ENCODE assay signal across 12 cellular contexts in the genomic region with DNA sequence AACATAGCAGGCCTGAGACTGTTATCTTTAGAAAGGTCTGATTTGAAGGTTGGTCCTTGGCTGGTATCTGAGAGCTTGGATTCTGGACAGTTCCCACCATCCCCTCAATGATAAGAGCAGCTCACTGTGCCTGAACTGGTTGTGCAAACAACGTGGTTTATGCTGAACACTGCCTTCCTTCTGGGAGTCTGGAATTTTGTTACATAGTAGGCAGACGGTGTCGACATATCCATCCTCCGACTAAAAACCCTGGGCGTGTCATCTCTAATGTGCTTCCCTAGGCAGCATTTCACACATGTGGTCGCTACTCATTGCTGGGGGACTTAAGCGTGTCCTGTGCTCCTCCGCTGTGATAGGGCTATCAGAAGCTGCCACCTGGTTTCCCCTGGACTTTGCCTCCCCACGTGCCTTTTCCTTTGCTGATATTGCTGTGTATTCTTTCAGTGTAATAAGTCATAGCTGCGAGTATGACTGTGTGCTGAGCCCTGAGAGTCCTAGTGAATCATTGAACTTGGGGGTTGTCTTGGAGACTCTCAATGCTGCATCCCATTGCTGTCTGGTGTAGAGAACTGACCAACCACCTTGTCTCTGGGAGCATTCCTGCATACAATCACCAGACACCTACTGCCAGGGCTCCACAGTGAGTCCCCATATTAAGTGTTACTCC.
A peak's percentile ranks its signal among the peaks of the same experiment; 100 is the strongest.
DNase-seq lines count a peak whose midpoint lies in the region; ATAC-seq and TF ChIP-seq lines count a peak whose summit lies in the region.
"Had no signal": no experiment of that assay in that cellular context is flagged by ENCODE, and none has a peak within 500 bp of the region (broad histone marks: within the 10 kb centered on the region; RNA-seq: fewer than 3 reads in every experiment).

No MANE protein-coding gene starts in this region.

- no peaks in the 10 kb centered on the region for H3K27me3 ChIP-seq in AG04450 (ENCODE audit: control insufficient read depth, insufficient read depth, low read length)

- no peaks in the 10 kb centered on the region for H3K9me3 ChIP-seq in AG04450 (ENCODE audit: control insufficient read depth, insufficient read depth, low read length)

- peak overlapping the region; percentile 20; the same call in 1 of the 2 replicates for H3K4me3 ChIP-seq in AG04450 (ENCODE audit: low read depth, low read length)

- peak overlapping the region; percentile 85 for H3K27ac ChIP-seq in AG04450 (ENCODE audit: low read depth, low read length)

- H3K27ac Mint-ChIP-seq in activated CD4-positive, alpha-beta T cell treated with anti-CD3 and anti-CD28 coated beads, Interleukin-2, amount 10 ng/mL, durations not matched to agents 7 days and 5 days = no peak overlapping the region
- no peak overlapping the region for H3K27ac Mint-ChIP-seq in chondrocyte (ENCODE audit: unreplicated experiment)
- H3K27ac Mint-ChIP-seq: mesothelial cell of epicardium had no signal

- ATAC-seq in HG03354 (IDR thresholded peaks at IDR 0.05; ENCODE audit: poor library complexity, severe bottlenecking, unreplicated experiment) (peak; percentile 53), left colon (peak; percentile 98)
- ATAC-seq: activated CD4-positive, CD25-positive, alpha-beta regulatory T cell treated with anti-CD3 and anti-CD28 coated beads, Interleukin-2, amount 50 U/mL, for 24 hours had no signal

- CTCF ChIA-PET in AG04450 (lab: Charles Lee) = interaction anchor here (0.9 to 1.5 kb wide), 4 partner anchors 9 to 401 kb away, joined by 3 to 7 read pairs (median 3); no protein-coding TSS in a partner anchor
- CTCF ChIA-PET in activated CD4-positive, alpha-beta T cell treated with anti-CD3 and anti-CD28 coated beads, Interleukin-2, amount 10 ng/mL, durations not matched to agents 7 days and 5 days (lab: Charles Lee) = interaction anchor here (2.0 kb wide), 1 partner anchor 10 kb away, joined by 4 read pairs; no protein-coding TSS in a partner anchor

- DNase-seq in AG04450 (ENCODE audit: low read depth, low spot score) (peak; percentile 65), amniotic stem cell (lab: John Stamatoyannopoulos, UW) (peak; percentile 56), left colon (peak; percentile 34 to 40), DMS 273 (lab: John Stamatoyannopoulos, UW; ENCODE audit: unreplicated experiment) (no peak), NCI-H1092 (lab: John Stamatoyannopoulos, UW) (no peak), chondrocyte (ENCODE audit: low spot score) (no peak)
- DNase-seq in activated CD4-positive, alpha-beta T cell treated with anti-CD3 and anti-CD28 coated beads, Interleukin-2, amount 10 ng/mL, durations not matched to agents 7 days and 5 days = no peak
- DNase-seq: central memory CD4-positive, alpha-beta T cell; NCI-H2107 had no signal

- H3K27me3 Mint-ChIP-seq in activated CD4-positive, alpha-beta T cell treated with anti-CD3 and anti-CD28 coated beads, Interleukin-2, amount 10 ng/mL, durations not matched to agents 7 days and 5 days = no peaks in the 10 kb centered on the region
- H3K27me3 Mint-ChIP-seq in chondrocyte (ENCODE audit: low read depth) = no peaks in the 10 kb centered on the region

- intact Hi-C loops in left colon (cut with DNase I, micrococcal nuclease) = no loop called here

- H3K9me3 Mint-ChIP-seq in activated CD4-positive, alpha-beta T cell treated with anti-CD3 and anti-CD28 coated beads, Interleukin-2, amount 10 ng/mL, durations not matched to agents 7 days and 5 days = no peaks in the 10 kb centered on the region
- H3K9me3 Mint-ChIP-seq in chondrocyte (ENCODE audit: low read depth) = no peaks in the 10 kb centered on the region
- H3K9me3 Mint-ChIP-seq: mesothelial cell of epicardium had no signal

- POLR2A ChIA-PET in AG04450 (lab: Yijun Ruan, JAX) = interaction anchor here (0.6 to 0.9 kb wide), 2 partner anchors 9 to 51 kb away, joined by 3 to 5 read pairs; no protein-coding TSS in a partner anchor
- POLR2A ChIA-PET in activated CD4-positive, alpha-beta T cell treated with anti-CD3 and anti-CD28 coated beads, Interleukin-2, amount 10 ng/mL, durations not matched to agents 7 days and 5 days (lab: Charles Lee) = no interaction called here

- no peak overlapping the region for H3K4me3 Mint-ChIP-seq in activated CD4-positive, alpha-beta T cell treated with anti-CD3 and anti-CD28 coated beads, Interleukin-2, amount 10 ng/mL, durations not matched to agents 7 days and 5 days
- no peak overlapping the region for H3K4me3 Mint-ChIP-seq in chondrocyte (ENCODE audit: unreplicated experiment)
- H3K4me3 Mint-ChIP-seq: mesothelial cell of epicardium had no signal

- no peak for TF ChIP-seq CTCF in AG04450 (IDR thresholded peaks at IDR 0.05; ENCODE audit: low read depth, low read length)
- TF ChIP-seq CTCF in chondrocyte (IDR thresholded peaks at IDR 0.05) = no peak

- H3K4me1 Mint-ChIP-seq in activated CD4-positive, alpha-beta T cell treated with anti-CD3 and anti-CD28 coated beads, Interleukin-2, amount 10 ng/mL, durations not matched to agents 7 days and 5 days = no peaks in the 10 kb centered on the region
- peaks cover 9% of the 10 kb centered on the region for H3K4me1 Mint-ChIP-seq in chondrocyte (ENCODE audit: low read depth)

- no peaks in the 10 kb centered on the region for H3K36me3 Mint-ChIP-seq in activated CD4-positive, alpha-beta T cell treated with anti-CD3 and anti-CD28 coated beads, Interleukin-2, amount 10 ng/mL, durations not matched to agents 7 days and 5 days (ENCODE audit: low read depth)
- no peaks in the 10 kb centered on the region for H3K36me3 Mint-ChIP-seq in chondrocyte (ENCODE audit: low read depth)
- H3K36me3 Mint-ChIP-seq: mesothelial cell of epicardium had no signal

Comparison
In these comparisons a context has a peak if more than half of its experiments do, and no peak if none do; other contexts are left out.
1. DNase-seq: peak in AG04450 (single experiment), amniotic stem cell (single experiment) and left colon (2 of 2); none in activated CD4-positive, alpha-beta T cell treated with anti-CD3 and anti-CD28 coated beads, Interleukin-2, amount 10 ng/mL, durations not matched to agents 7 days and 5 days (single experiment), DMS 273 (single experiment), NCI-H1092 (single experiment) and chondrocyte (single experiment).